Comparison of ENCODE assay signal across 1 cellular context in genomic region chr1:235011599-235012435, GRCh38.
TF ChIP-seq lines count a peak whose summit lies in the region.

No MANE protein-coding gene starts in this region.

TF ChIP-seq in H1, 55 proteins besides CTCF, POLR2A, EP300 and RAD21 (continued from another document):
- no peak for TF ChIP-seq PHF8 (conservative IDR thresholded peaks at IDR 0.05; ENCODE audit: low read depth, low read length)
- no peak for TF ChIP-seq CHD2 (IDR thresholded peaks at IDR 0.05; ENCODE audit: low read length)
- no peak for TF ChIP-seq MAFK (IDR thresholded peaks at IDR 0.05; ENCODE audit: low read depth, low read length)
